8 cellular contexts compared by ENCODE assay signal in genomic region chr5:82225525-82226172, GRCh38. TPM values are rescaled to one million over a fixed set of nuclear protein-coding genes. Genes with fewer than 3 reads are reported as not detected.
DNase-seq lines count a peak whose midpoint lies in the region; ATAC-seq and TF ChIP-seq lines count a peak whose summit lies in the region.

No MANE protein-coding gene starts in this region.

- no peaks in the 10 kb centered on the region for H3K27me3 Mint-ChIP-seq in GM23338 (ENCODE audit: insufficient read depth, low read depth, poor library complexity)

- H3K27ac Mint-ChIP-seq in GM23338, result no peak overlapping the region

- 26% methylated on average over 7 of the region's 7 CpGs for WGBS in SK-N-SH (ENCODE audit: low lambda C conversion rate)
- WGBS in prostate gland, result 27% methylated on average over 7 of the region's 7 CpGs

- H3K79me2 ChIP-seq in GM23338 (replicated peaks; ENCODE audit: insufficient read depth) (no peaks in the 10 kb centered on the region), Loucy (ENCODE audit: insufficient read depth, low read length) (no peaks in the 10 kb centered on the region), SK-N-SH (ENCODE audit: insufficient read depth) (no peaks in the 10 kb centered on the region)

- H3K4me2 ChIP-seq in GM23338 (no peak overlapping the region), Loucy (ENCODE audit: low read depth, low read length, poor library complexity, severe bottlenecking) (no peak overlapping the region), SK-N-SH (no peak overlapping the region)

- ATAC-seq in GM23338 (peak; percentile 97), Right ventricle myocardium superior (ENCODE audit: poor library complexity) (peak; percentile 91)

- H3K4me1 ChIP-seq in GM23338 (ENCODE audit: insufficient read depth) (peaks cover 19% of the 10 kb centered on the region), Loucy (ENCODE audit: insufficient read depth, low read length, poor library complexity, severe bottlenecking) (peaks cover 11% of the 10 kb centered on the region), SK-N-SH (ENCODE audit: control insufficient read depth in 1 of 2, insufficient read depth in 2 of 2, low read depth in 1 of 2, low read length in 1 of 2) (peaks cover 0 to 9% of the 10 kb centered on the region in 2 experiments; a peak in 2 of 4 replicates), prostate gland (replicated peaks) (no peaks in the 10 kb centered on the region), vagina (no peaks in the 10 kb centered on the region)

- intact Hi-C loops in Right ventricle myocardium superior (cut with DNase I) (no loop called here), prostate gland (cut with DNase I) (loop anchor here (5.0 to 10.0 kb wide), 2 partner anchors 711 to 798 kb away; no protein-coding TSS in a partner anchor), vagina (cut with DNase I) (no loop called here)

- TF ChIP-seq POLR2A in prostate gland (IDR thresholded peaks at IDR 0.05) (no peak), vagina (IDR thresholded peaks at IDR 0.05) (no peak)

- H3K27ac ChIP-seq in GM23338 (ENCODE audit: low read depth) (no peak overlapping the region), SK-N-SH (ENCODE audit: low read depth in 2 of 2, low read length in 1 of 2) (no peak overlapping the region), prostate gland (no peak overlapping the region), vagina (no peak overlapping the region)

- no peak overlapping the region for H3K4me3 Mint-ChIP-seq in GM23338

- TF ChIP-seq CTCF in GM23338 (conservative IDR thresholded peaks at IDR 0.05; ENCODE audit: low read depth in 2 of 2) (peak; percentile 97 to 98), Loucy (conservative IDR thresholded peaks at IDR 0.05; ENCODE audit: low read length) (peak; percentile 97), SK-N-SH (IDR thresholded peaks at IDR 0.05) (peak; percentile 92), prostate gland (IDR thresholded peaks at IDR 0.05) (peak; percentile 58 to 75 (median 70)), vagina (IDR thresholded peaks at IDR 0.05) (peak; percentile 56 to 80 (median 73))

- TF ChIP-seq EP300 in SK-N-SH (IDR thresholded peaks at IDR 0.05; ENCODE audit: borderline replicate concordance in 1 of 2, low read depth in 1 of 2, low read length in 1 of 2), result no peak

- H3K9me3 Mint-ChIP-seq in GM23338, result no peaks in the 10 kb centered on the region

- H3K9me3 ChIP-seq in Loucy (ENCODE audit: insufficient read depth, low read depth, low read length), result no peaks in the 10 kb centered on the region
- H3K9me3 ChIP-seq in SK-N-SH, result no peaks in the 10 kb centered on the region
- no peaks in the 10 kb centered on the region for H3K9me3 ChIP-seq in prostate gland
- no peaks in the 10 kb centered on the region for H3K9me3 ChIP-seq in vagina

- peaks cover 27% of the 10 kb centered on the region for H3K4me1 Mint-ChIP-seq in GM23338

- no peaks in the 10 kb centered on the region for H4K20me1 ChIP-seq in GM23338 (replicated peaks; ENCODE audit: insufficient read depth)
- no peaks in the 10 kb centered on the region for H4K20me1 ChIP-seq in Loucy (ENCODE audit: insufficient read depth, low read length, poor library complexity, severe bottlenecking)
- H4K20me1 ChIP-seq in SK-N-SH (ENCODE audit: insufficient read depth), result no peaks in the 10 kb centered on the region

- H3K36me3 ChIP-seq in GM23338 (ENCODE audit: insufficient read depth) (no peaks in the 10 kb centered on the region), Loucy (ENCODE audit: insufficient read depth, low read length) (no peaks in the 10 kb centered on the region), SK-N-SH (replicated peaks in 1 of 2; ENCODE audit: control insufficient read depth in 1 of 2, insufficient read depth in 2 of 2, low read length in 1 of 2) (no peaks in the 10 kb centered on the region), prostate gland (no peaks in the 10 kb centered on the region), vagina (no peaks in the 10 kb centered on the region)

- H3F3A ChIP-seq in GM23338 (replicated peaks; ENCODE audit: low read depth), result no peaks in the 10 kb centered on the region
- H3F3A ChIP-seq in Loucy (ENCODE audit: low read depth), result no peaks in the 10 kb centered on the region
- H3F3A ChIP-seq in SK-N-SH (replicated peaks; ENCODE audit: insufficient read depth), result peaks cover 4% of the 10 kb centered on the region

- H3K4me3 ChIP-seq in GM23338 (no peak overlapping the region), Loucy (ENCODE audit: low read length, poor library complexity, severe bottlenecking) (no peak overlapping the region), SK-N-SH (ENCODE audit: low read depth in 2 of 2, low read length in 1 of 2) (no peak overlapping the region; a peak in 1 of 4 replicates), prostate gland (no peak overlapping the region), vagina (no peak overlapping the region)

- H2AFZ ChIP-seq in GM23338 (no peak overlapping the region), Loucy (ENCODE audit: low read length) (peak overlapping the region; percentile 3; the same call in 1 of the 2 replicates), SK-N-SH (ENCODE audit: low read depth) (no peak overlapping the region)

- H3K9me2 ChIP-seq in GM23338 (ENCODE audit: insufficient read depth) (no peaks in the 10 kb centered on the region), Loucy (replicated peaks; ENCODE audit: low read depth, low read length) (no peaks in the 10 kb centered on the region), SK-N-SH (no peaks in the 10 kb centered on the region)

- DNase-seq in GDM1 (lab: John Stamatoyannopoulos, UW) (peak; percentile 50), GM23338 (ENCODE audit: low spot score) (peak; percentile 84), SK-N-SH (peak; percentile 65), Right ventricle myocardium superior (peak; percentile 38), prostate gland (ENCODE audit: low spot score) (peak; percentile 48), vagina (ENCODE audit: extremely low spot score in 2 of 2) (no peak)
- peak; percentile 52 for DNase-seq in activated naive CD4-positive, alpha-beta T cell treated with anti-CD3 and anti-CD28 coated beads, Interleukin-2, amount 50 U/mL, for 16 hours

- TF ChIP-seq RAD21 in SK-N-SH (IDR thresholded peaks at IDR 0.05; ENCODE audit: low read length), result peak; percentile 94

- H3K9ac ChIP-seq in Loucy (ENCODE audit: low read depth, low read length, poor library complexity, severe bottlenecking) (no peak overlapping the region), SK-N-SH (no peak overlapping the region)

- H3K27me3 ChIP-seq in GM23338 (ENCODE audit: insufficient read depth) (no peaks in the 10 kb centered on the region), Loucy (ENCODE audit: insufficient read depth, low read length, poor library complexity, severe bottlenecking) (no peaks in the 10 kb centered on the region), SK-N-SH (ENCODE audit: insufficient read depth) (no peaks in the 10 kb centered on the region), prostate gland (replicated peaks; ENCODE audit: insufficient read depth) (no peaks in the 10 kb centered on the region), vagina (no peaks in the 10 kb centered on the region)

- CTCF ChIA-PET in SK-N-SH (lab: Yijun Ruan, JAX), result interaction anchor here (0.6 to 2.8 kb wide), 46 partner anchors 9 to 927 kb away, joined by 3 to 15 read pairs (median 4); partner anchors contain the start of genes RPS23 and SSBP2

- POLR2A ChIA-PET in SK-N-SH (lab: Yijun Ruan, JAX), result no interaction called here

- no peaks in the 10 kb centered on the region; the same call in 2 of the 3 replicates for H3K36me3 Mint-ChIP-seq in GM23338 (ENCODE audit: low read depth)

TF ChIP-seq in GM23338, 12 proteins besides CTCF, POLR2A, EP300 and RAD21 (continues in another document):
- TF ChIP-seq ZNF114 (CRISPR knock-in tag; IDR thresholded peaks at IDR 0.05) (no peak), STAT1 (IDR thresholded peaks at IDR 0.05; ENCODE audit: unreplicated experiment) (no peak), NANOG (IDR thresholded peaks at IDR 0.05; ENCODE audit: borderline replicate concordance) (no peak)

TF ChIP-seq in SK-N-SH, 30 proteins besides CTCF, POLR2A, EP300 and RAD21:
- no peak for TF ChIP-seq GATA2 (CRISPR knock-in tag; IDR thresholded peaks at IDR 0.05)
- TF ChIP-seq YY1 (IDR thresholded peaks at IDR 0.05; ENCODE audit: low read depth), result 0 out of 2 replicates have a peak, but pooled peaks have one; percentile 25
- TF ChIP-seq SMC3 (IDR thresholded peaks at IDR 0.05; ENCODE audit: low read depth, low read length), result peak; percentile 87
- TF ChIP-seq USF2 (IDR thresholded peaks at IDR 0.05; ENCODE audit: borderline replicate concordance, low read depth, low read length), result no peak
- TF ChIP-seq ELF1 (IDR thresholded peaks at IDR 0.05), result no peak

RNA-seq across cellular contexts. Expression of gene RPS23, which starts 52.5 kb away (rescaled TPM):
- 1,580 and 2,261 TPM in 2 replicates for total RNA-seq in GM23338 (2014; rRNA removed; shearing (Covaris generic))
- polyA plus RNA-seq in GM23338 (2016; fragmentation: Nextera tagmentation; extraction: Ambion mirVana) (3,526 and 3,589 TPM in 2 replicates), SK-N-SH (2012; rRNA removed) (5,671 and 6,732 TPM in 2 replicates)
- polyA plus RNA-seq in SK-N-SH (2012; cell fraction: cytosol; rRNA removed), result 8,905 and 12,338 TPM in 2 replicates
- 1,097 and 1,261 TPM in 2 replicates for polyA plus RNA-seq in SK-N-SH (2012; cell fraction: nucleus; rRNA removed)
- total RNA-seq in Right ventricle myocardium superior (1,193 TPM), prostate gland (1,000 to 10,000 TPM; 1,357 to 2,937 TPM), vagina (2,334 TPM)

Comparison
In these comparisons a context has a peak if more than half of its experiments do, and no peak if none do; other contexts are left out.
1. DNase-seq: peak in GDM1 (single experiment), GM23338 (single experiment), SK-N-SH (single experiment), activated naive CD4-positive, alpha-beta T cell treated with anti-CD3 and anti-CD28 coated beads, Interleukin-2, amount 50 U/mL, for 16 hours (single experiment), Right ventricle myocardium superior (single experiment) and prostate gland (single experiment); none in vagina (0 of 2).
2. Peak in every context shown above with its lines, with median percentiles within 50 percentile points of each other: CTCF ChIP-seq.